Comparison of ENCODE assay signal across 1 cellular context in the genomic region with DNA sequence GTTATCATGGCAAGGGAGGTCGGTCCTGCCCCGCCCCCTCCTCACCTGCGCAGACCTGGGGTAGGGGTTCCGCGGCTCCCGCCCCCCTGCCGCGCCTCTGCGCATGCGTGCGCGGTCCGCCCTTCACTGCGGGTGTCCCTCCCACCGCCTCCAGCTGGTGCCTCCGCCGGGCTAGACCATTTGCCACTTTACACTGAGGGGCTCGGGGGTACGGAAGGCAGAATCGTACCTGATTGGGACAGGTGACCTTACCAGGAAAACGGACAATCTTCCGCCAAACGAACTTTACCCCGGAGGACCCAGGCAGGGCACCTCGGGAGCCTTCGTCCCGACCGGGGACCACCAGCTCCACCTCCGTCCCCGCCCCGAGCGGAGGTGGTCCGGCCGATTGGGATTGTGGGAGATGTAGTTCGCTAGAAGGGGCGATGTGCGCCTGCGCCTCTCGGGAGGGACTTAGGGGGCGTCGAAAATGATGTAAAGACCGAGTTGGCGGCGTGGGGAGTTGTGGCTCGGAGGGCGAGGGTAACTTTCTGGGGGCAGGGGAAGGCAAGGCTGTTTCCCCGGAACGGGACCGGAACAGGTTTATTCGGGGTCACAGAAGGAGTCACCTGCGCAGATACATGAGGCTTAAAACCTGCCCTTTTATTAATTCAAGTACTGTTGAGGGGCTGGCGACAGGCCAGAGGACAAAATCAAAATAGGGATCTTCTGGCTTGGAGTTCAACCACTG.
TF ChIP-seq lines count a peak whose summit lies in the region.

A gene with protein sequence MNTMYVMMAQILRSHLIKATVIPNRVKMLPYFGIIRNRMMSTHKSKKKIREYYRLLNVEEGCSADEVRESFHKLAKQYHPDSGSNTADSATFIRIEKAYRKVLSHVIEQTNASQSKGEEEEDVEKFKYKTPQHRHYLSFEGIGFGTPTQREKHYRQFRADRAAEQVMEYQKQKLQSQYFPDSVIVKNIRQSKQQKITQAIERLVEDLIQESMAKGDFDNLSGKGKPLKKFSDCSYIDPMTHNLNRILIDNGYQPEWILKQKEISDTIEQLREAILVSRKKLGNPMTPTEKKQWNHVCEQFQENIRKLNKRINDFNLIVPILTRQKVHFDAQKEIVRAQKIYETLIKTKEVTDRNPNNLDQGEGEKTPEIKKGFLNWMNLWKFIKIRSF (minus strand): TSS at position 344 of the 730 bp plus-strand sequence. CDS start 2,323 bp downstream, outside the sequence.

TF ChIP-seq in HepG2, 621 proteins besides CTCF, POLR2A, EP300 and RAD21 (continued from another document and continues in another):
- TF ChIP-seq, protein P1, sequence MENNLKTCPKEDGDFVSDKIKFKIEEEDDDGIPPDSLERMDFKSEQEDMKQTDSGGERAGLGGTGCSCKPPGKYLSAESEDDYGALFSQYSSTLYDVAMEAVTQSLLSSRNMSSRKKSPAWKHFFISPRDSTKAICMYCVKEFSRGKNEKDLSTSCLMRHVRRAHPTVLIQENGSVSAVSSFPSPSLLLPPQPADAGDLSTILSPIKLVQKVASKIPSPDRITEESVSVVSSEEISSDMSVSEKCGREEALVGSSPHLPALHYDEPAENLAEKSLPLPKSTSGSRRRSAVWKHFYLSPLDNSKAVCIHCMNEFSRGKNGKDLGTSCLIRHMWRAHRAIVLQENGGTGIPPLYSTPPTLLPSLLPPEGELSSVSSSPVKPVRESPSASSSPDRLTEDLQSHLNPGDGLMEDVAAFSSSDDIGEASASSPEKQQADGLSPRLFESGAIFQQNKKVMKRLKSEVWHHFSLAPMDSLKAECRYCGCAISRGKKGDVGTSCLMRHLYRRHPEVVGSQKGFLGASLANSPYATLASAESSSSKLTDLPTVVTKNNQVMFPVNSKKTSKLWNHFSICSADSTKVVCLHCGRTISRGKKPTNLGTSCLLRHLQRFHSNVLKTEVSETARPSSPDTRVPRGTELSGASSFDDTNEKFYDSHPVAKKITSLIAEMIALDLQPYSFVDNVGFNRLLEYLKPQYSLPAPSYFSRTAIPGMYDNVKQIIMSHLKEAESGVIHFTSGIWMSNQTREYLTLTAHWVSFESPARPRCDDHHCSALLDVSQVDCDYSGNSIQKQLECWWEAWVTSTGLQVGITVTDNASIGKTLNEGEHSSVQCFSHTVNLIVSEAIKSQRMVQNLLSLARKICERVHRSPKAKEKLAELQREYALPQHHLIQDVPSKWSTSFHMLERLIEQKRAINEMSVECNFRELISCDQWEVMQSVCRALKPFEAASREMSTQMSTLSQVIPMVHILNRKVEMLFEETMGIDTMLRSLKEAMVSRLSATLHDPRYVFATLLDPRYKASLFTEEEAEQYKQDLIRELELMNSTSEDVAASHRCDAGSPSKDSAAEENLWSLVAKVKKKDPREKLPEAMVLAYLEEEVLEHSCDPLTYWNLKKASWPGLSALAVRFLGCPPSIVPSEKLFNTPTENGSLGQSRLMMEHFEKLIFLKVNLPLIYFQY (CRISPR knock-in tag; IDR thresholded peaks at IDR 0.05; ENCODE audit: borderline replicate concordance), result no peak
- TF ChIP-seq, protein P2, sequence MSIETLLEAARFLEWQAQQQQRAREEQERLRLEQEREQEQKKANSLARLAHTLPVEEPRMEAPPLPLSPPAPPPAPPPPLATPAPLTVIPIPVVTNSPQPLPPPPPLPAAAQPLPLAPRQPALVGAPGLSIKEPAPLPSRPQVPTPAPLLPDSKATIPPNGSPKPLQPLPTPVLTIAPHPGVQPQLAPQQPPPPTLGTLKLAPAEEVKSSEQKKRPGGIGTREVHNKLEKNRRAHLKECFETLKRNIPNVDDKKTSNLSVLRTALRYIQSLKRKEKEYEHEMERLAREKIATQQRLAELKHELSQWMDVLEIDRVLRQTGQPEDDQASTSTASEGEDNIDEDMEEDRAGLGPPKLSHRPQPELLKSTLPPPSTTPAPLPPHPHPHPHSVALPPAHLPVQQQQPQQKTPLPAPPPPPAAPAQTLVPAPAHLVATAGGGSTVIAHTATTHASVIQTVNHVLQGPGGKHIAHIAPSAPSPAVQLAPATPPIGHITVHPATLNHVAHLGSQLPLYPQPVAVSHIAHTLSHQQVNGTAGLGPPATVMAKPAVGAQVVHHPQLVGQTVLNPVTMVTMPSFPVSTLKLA (IDR thresholded peaks at IDR 0.05), result no peak
- no peak for TF ChIP-seq NPAS2 (CRISPR knock-in tag; IDR thresholded peaks at IDR 0.05; ENCODE audit: borderline replicate concordance)
- TF ChIP-seq, protein P3, sequence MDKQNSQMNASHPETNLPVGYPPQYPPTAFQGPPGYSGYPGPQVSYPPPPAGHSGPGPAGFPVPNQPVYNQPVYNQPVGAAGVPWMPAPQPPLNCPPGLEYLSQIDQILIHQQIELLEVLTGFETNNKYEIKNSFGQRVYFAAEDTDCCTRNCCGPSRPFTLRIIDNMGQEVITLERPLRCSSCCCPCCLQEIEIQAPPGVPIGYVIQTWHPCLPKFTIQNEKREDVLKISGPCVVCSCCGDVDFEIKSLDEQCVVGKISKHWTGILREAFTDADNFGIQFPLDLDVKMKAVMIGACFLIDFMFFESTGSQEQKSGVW (CRISPR knock-in tag; IDR thresholded peaks at IDR 0.05; ENCODE audit: borderline replicate concordance), result no peak
- no peak for TF ChIP-seq SMARCE1 (IDR thresholded peaks at IDR 0.05; ENCODE audit: borderline replicate concordance)
- no peak for TF ChIP-seq ZNF562 (CRISPR knock-in tag; IDR thresholded peaks at IDR 0.05; ENCODE audit: borderline replicate concordance)
- TF ChIP-seq ZFX (CRISPR knock-in tag; IDR thresholded peaks at IDR 0.05; ENCODE audit: low read depth), result no peak; the same call in 1 of the 2 replicates
- no peak for TF ChIP-seq MAFF (IDR thresholded peaks at IDR 0.05; ENCODE audit: low read depth, low read length)
- TF ChIP-seq MTF1 (CRISPR knock-in tag; IDR thresholded peaks at IDR 0.05), result no peak
- TF ChIP-seq RBAK (CRISPR knock-in tag; IDR thresholded peaks at IDR 0.05), result no peak
- peak; percentile 54 for TF ChIP-seq SUZ12 (IDR thresholded peaks at IDR 0.05; ENCODE audit: low read depth, low read length)
- no peak for TF ChIP-seq MIER3 (CRISPR knock-in tag; IDR thresholded peaks at IDR 0.05; ENCODE audit: borderline replicate concordance)
- TF ChIP-seq ARHGAP35 (CRISPR knock-in tag; IDR thresholded peaks at IDR 0.05; ENCODE audit: borderline replicate concordance), result no peak; the same call in 1 of the 2 replicates
- no peak for TF ChIP-seq SCMH1 (CRISPR knock-in tag; IDR thresholded peaks at IDR 0.05; ENCODE audit: borderline replicate concordance)
- TF ChIP-seq ZNF839 (CRISPR knock-in tag; IDR thresholded peaks at IDR 0.05; ENCODE audit: borderline replicate concordance), result 0 out of 2 replicates have a peak, but pooled peaks have one; percentile 53
- no peak for TF ChIP-seq NFRKB (IDR thresholded peaks at IDR 0.05)
- TF ChIP-seq, protein P4, sequence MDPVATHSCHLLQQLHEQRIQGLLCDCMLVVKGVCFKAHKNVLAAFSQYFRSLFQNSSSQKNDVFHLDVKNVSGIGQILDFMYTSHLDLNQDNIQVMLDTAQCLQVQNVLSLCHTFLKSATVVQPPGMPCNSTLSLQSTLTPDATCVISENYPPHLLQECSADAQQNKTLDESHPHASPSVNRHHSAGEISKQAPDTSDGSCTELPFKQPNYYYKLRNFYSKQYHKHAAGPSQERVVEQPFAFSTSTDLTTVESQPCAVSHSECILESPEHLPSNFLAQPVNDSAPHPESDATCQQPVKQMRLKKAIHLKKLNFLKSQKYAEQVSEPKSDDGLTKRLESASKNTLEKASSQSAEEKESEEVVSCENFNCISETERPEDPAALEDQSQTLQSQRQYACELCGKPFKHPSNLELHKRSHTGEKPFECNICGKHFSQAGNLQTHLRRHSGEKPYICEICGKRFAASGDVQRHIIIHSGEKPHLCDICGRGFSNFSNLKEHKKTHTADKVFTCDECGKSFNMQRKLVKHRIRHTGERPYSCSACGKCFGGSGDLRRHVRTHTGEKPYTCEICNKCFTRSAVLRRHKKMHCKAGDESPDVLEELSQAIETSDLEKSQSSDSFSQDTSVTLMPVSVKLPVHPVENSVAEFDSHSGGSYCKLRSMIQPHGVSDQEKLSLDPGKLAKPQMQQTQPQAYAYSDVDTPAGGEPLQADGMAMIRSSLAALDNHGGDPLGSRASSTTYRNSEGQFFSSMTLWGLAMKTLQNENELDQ (CRISPR knock-in tag; IDR thresholded peaks at IDR 0.05; ENCODE audit: borderline replicate concordance), result no peak
- TF ChIP-seq NR2F6 (IDR thresholded peaks at IDR 0.05), result no peak
- no peak for TF ChIP-seq NR2F6 (CRISPR knock-in tag; IDR thresholded peaks at IDR 0.05)
- no peak for TF ChIP-seq SP140L (CRISPR knock-in tag; IDR thresholded peaks at IDR 0.05; ENCODE audit: borderline replicate concordance)
- TF ChIP-seq KDM1A (CRISPR knock-in tag; IDR thresholded peaks at IDR 0.05), result no peak
- TF ChIP-seq, protein P5, sequence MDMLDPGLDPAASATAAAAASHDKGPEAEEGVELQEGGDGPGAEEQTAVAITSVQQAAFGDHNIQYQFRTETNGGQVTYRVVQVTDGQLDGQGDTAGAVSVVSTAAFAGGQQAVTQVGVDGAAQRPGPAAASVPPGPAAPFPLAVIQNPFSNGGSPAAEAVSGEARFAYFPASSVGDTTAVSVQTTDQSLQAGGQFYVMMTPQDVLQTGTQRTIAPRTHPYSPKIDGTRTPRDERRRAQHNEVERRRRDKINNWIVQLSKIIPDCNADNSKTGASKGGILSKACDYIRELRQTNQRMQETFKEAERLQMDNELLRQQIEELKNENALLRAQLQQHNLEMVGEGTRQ (IDR thresholded peaks at IDR 0.05; ENCODE audit: low read depth, low read length), result no peak
- TF ChIP-seq, protein P5 (CRISPR knock-in tag; IDR thresholded peaks at IDR 0.05; ENCODE audit: borderline replicate concordance), result no peak
- no peak for TF ChIP-seq NFE2 (CRISPR knock-in tag; IDR thresholded peaks at IDR 0.05)
- TF ChIP-seq, protein P6, sequence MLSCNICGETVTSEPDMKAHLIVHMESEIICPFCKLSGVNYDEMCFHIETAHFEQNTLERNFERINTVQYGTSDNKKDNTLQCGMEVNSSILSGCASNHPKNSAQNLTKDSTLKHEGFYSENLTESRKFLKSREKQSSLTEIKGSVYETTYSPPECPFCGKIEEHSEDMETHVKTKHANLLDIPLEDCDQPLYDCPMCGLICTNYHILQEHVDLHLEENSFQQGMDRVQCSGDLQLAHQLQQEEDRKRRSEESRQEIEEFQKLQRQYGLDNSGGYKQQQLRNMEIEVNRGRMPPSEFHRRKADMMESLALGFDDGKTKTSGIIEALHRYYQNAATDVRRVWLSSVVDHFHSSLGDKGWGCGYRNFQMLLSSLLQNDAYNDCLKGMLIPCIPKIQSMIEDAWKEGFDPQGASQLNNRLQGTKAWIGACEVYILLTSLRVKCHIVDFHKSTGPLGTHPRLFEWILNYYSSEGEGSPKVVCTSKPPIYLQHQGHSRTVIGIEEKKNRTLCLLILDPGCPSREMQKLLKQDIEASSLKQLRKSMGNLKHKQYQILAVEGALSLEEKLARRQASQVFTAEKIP (CRISPR knock-in tag; IDR thresholded peaks at IDR 0.05; ENCODE audit: borderline replicate concordance), result no peak
- TF ChIP-seq SOX5 (CRISPR knock-in tag; IDR thresholded peaks at IDR 0.05; ENCODE audit: borderline replicate concordance), result no peak
- no peak for TF ChIP-seq MIER2 (CRISPR knock-in tag; IDR thresholded peaks at IDR 0.05)
- TF ChIP-seq, protein P7, sequence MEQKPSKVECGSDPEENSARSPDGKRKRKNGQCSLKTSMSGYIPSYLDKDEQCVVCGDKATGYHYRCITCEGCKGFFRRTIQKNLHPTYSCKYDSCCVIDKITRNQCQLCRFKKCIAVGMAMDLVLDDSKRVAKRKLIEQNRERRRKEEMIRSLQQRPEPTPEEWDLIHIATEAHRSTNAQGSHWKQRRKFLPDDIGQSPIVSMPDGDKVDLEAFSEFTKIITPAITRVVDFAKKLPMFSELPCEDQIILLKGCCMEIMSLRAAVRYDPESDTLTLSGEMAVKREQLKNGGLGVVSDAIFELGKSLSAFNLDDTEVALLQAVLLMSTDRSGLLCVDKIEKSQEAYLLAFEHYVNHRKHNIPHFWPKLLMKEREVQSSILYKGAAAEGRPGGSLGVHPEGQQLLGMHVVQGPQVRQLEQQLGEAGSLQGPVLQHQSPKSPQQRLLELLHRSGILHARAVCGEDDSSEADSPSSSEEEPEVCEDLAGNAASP (CRISPR knock-in tag; IDR thresholded peaks at IDR 0.05; ENCODE audit: borderline replicate concordance), result no peak
- TF ChIP-seq ZNF484 (CRISPR knock-in tag; IDR thresholded peaks at IDR 0.05; ENCODE audit: borderline replicate concordance, low read depth), result no peak
- peak; percentile 55; the same call in 1 of the 2 replicates for TF ChIP-seq ERF (CRISPR knock-in tag; IDR thresholded peaks at IDR 0.05)
- no peak for TF ChIP-seq EED (CRISPR knock-in tag; IDR thresholded peaks at IDR 0.05)
- TF ChIP-seq TBP (CRISPR knock-in tag; IDR thresholded peaks at IDR 0.05), result no peak
- no peak for TF ChIP-seq KLF12 (CRISPR knock-in tag; IDR thresholded peaks at IDR 0.05; ENCODE audit: borderline replicate concordance)
- TF ChIP-seq FOSL2 (CRISPR knock-in tag; IDR thresholded peaks at IDR 0.05), result peak; percentile 30; the same call in 1 of the 2 replicates
- peak; percentile 72; the same call in 1 of the 2 replicates for TF ChIP-seq SMAD1 (CRISPR knock-in tag; IDR thresholded peaks at IDR 0.05; ENCODE audit: borderline replicate concordance, low read depth)
- no peak for TF ChIP-seq MZF1 (CRISPR knock-in tag; IDR thresholded peaks at IDR 0.05; ENCODE audit: borderline replicate concordance)
- TF ChIP-seq, protein P8, sequence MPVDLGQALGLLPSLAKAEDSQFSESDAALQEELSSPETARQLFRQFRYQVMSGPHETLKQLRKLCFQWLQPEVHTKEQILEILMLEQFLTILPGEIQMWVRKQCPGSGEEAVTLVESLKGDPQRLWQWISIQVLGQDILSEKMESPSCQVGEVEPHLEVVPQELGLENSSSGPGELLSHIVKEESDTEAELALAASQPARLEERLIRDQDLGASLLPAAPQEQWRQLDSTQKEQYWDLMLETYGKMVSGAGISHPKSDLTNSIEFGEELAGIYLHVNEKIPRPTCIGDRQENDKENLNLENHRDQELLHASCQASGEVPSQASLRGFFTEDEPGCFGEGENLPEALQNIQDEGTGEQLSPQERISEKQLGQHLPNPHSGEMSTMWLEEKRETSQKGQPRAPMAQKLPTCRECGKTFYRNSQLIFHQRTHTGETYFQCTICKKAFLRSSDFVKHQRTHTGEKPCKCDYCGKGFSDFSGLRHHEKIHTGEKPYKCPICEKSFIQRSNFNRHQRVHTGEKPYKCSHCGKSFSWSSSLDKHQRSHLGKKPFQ (CRISPR knock-in tag; IDR thresholded peaks at IDR 0.05; ENCODE audit: insufficient replicate concordance), result peak; percentile 78
- no peak for TF ChIP-seq ZNF781 (CRISPR knock-in tag; IDR thresholded peaks at IDR 0.05; ENCODE audit: borderline replicate concordance, not compliant biosample characterization)
- TF ChIP-seq NFE2L1 (CRISPR knock-in tag; IDR thresholded peaks at IDR 0.05; ENCODE audit: borderline replicate concordance), result no peak
- TF ChIP-seq YEATS4 (CRISPR knock-in tag; IDR thresholded peaks at IDR 0.05; ENCODE audit: borderline replicate concordance), result no peak
- no peak for TF ChIP-seq ZNF510 (CRISPR knock-in tag; IDR thresholded peaks at IDR 0.05; ENCODE audit: low read depth)
- no peak for TF ChIP-seq PHF21A (CRISPR knock-in tag; IDR thresholded peaks at IDR 0.05)
- no peak for TF ChIP-seq ZNF180 (CRISPR knock-in tag; IDR thresholded peaks at IDR 0.05; ENCODE audit: borderline replicate concordance, low read depth)
- 0 out of 2 replicates have a peak, but pooled peaks have one; percentile 52 for TF ChIP-seq MAZ (IDR thresholded peaks at IDR 0.05; ENCODE audit: borderline replicate concordance, low read depth, low read length)
- TF ChIP-seq MAZ (CRISPR knock-in tag; IDR thresholded peaks at IDR 0.05; ENCODE audit: low read depth), result peak; percentile 54; the same call in 1 of the 2 replicates
